In the genomic region with DNA sequence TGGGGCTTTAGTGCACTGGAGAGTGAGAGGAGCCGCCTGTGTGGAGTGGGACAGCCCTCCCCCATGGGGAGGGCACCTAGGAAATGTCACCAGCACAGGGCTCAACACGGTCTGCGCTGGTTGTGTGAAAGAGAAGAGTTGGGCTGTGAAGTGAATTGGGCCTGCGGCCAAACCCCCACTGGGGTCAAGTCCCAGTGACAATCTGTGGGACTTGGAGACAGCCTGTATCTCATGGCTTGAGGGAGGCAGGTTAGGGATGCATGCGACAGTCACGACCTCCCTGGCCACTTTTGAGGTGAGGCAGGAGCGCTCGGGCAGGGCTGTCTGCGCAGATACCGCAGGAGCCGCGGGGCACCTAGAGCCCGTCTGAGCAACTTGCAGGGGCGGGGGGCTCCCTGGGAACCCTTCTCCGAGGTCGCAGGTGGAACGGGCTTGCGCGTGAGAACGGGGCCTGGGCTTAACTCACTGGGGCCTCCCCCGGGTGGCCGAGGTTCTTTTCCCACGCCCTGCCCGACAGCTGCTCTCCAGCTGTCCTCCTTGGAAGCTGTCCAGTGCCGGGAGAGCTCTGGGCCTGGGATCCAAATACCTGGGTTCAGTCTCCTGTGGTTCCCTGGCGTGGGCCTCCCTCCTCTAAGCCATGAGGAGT, we compare ENCODE assay signal across 1 cellular context.
TF ChIP-seq lines count a peak whose summit lies in the region.

No MANE protein-coding gene starts in this region.

TF ChIP-seq in H1, 55 proteins besides CTCF, POLR2A, EP300 and RAD21:
- TF ChIP-seq, protein P1, sequence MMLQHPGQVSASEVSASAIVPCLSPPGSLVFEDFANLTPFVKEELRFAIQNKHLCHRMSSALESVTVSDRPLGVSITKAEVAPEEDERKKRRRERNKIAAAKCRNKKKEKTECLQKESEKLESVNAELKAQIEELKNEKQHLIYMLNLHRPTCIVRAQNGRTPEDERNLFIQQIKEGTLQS (IDR thresholded peaks at IDR 0.05; ENCODE audit: insufficient read depth, low read depth, low read length): no peak
- TF ChIP-seq, protein P2, sequence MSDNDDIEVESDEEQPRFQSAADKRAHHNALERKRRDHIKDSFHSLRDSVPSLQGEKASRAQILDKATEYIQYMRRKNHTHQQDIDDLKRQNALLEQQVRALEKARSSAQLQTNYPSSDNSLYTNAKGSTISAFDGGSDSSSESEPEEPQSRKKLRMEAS (IDR thresholded peaks at IDR 0.05): no peak
- TF ChIP-seq ASH2L (IDR thresholded peaks at IDR 0.05; ENCODE audit: low read length) (no peak), RXRA (IDR thresholded peaks at IDR 0.05; ENCODE audit: insufficient read depth, low read depth, low read length) (no peak), SP4 (IDR thresholded peaks at IDR 0.05; ENCODE audit: low read length) (no peak), EZH2 (IDR thresholded peaks at IDR 0.05; ENCODE audit: low read depth, low read length, severe bottlenecking) (no peak), BRCA1 (IDR thresholded peaks at IDR 0.05; ENCODE audit: low read depth, low read length) (no peak), HDAC6 (IDR thresholded peaks at IDR 0.05; ENCODE audit: low read depth, low read length) (no peak), RFX5 (IDR thresholded peaks at IDR 0.05; ENCODE audit: borderline replicate concordance, low read depth, low read length) (no peak), SIX5 (IDR thresholded peaks at IDR 0.05; ENCODE audit: low read depth, low read length) (no peak), FOSL1 (IDR thresholded peaks at IDR 0.05; ENCODE audit: insufficient read depth, low read depth, low read length) (no peak), SP1 (IDR thresholded peaks at IDR 0.05; ENCODE audit: low read depth, low read length) (no peak), GABPA (IDR thresholded peaks at IDR 0.05; ENCODE audit: borderline replicate concordance, insufficient read depth, low read length) (no peak), NANOG (IDR thresholded peaks at IDR 0.05; ENCODE audit: insufficient read depth, low read depth, low read length, poor library complexity, severe bottlenecking) (no peak), ZNF274 (IDR thresholded peaks at IDR 0.05; ENCODE audit: borderline replicate concordance, extremely low read depth, low read length) (no peak), TAF1 (IDR thresholded peaks at IDR 0.05; ENCODE audit: low read depth, low read length) (no peak), POLR2AphosphoS5 (IDR thresholded peaks at IDR 0.05; ENCODE audit: low read depth, low read length) (no peak), JUN (IDR thresholded peaks at IDR 0.05; ENCODE audit: low read depth, low read length) (no peak)
- TF ChIP-seq, protein P3, sequence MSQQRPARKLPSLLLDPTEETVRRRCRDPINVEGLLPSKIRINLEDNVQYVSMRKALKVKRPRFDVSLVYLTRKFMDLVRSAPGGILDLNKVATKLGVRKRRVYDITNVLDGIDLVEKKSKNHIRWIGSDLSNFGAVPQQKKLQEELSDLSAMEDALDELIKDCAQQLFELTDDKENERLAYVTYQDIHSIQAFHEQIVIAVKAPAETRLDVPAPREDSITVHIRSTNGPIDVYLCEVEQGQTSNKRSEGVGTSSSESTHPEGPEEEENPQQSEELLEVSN (IDR thresholded peaks at IDR 0.05): no peak
